ENCODE assay signal across 11 cellular contexts in genomic region chr11:126346586-126346940, GRCh38. TPM values are rescaled to one million over a fixed set of nuclear protein-coding genes. Genes with fewer than 3 reads are reported as not detected.
DNase-seq lines count a peak whose midpoint lies in the region; ATAC-seq, FAIRE-seq and TF ChIP-seq lines count a peak whose summit lies in the region.
"Had no signal": no experiment of that assay in that cellular context is flagged by ENCODE, and none has a peak within 500 bp of the region (broad histone marks: within the 10 kb centered on the region; RNA-seq: fewer than 3 reads in every experiment).

No MANE protein-coding gene starts in this region.

- H3K4me1 ChIP-seq in liver (ENCODE audit: control insufficient read depth in 4 of 4, insufficient read depth in 4 of 4, low read length in 3 of 4) (peaks cover 0 to 2% (median 0%) of the 10 kb centered on the region in 4 donors), HepG2 (ENCODE audit: insufficient read depth, low read length) (peaks cover 17% of the 10 kb centered on the region), astrocyte (ENCODE audit: insufficient read depth, low read length) (peaks cover 25% of the 10 kb centered on the region)

- H3K4me2 ChIP-seq in HepG2 (ENCODE audit: low read depth, low read length) (no peak overlapping the region), astrocyte (ENCODE audit: low read length) (peak overlapping the region; percentile 26)

- DNase-seq in HepG2 (ENCODE audit: low spot score) (no peak), astrocyte (ENCODE audit: low read depth) (no peak), mesothelial cell of epicardium (ENCODE audit: low spot score in 2 of 2, unreplicated experiment in 2 of 2) (no peak), NCI-H510A treated with DMSO at 0.1 percent for 48 hours (lab: John Stamatoyannopoulos, UW) (no peak), NCI-H2171 (lab: John Stamatoyannopoulos, UW) (no peak), Ammon's horn (ENCODE audit: low spot score) (no peak)
- DNase-seq: DMS153; NCI-H748 treated with DMSO at 0.1 percent for 48 hours; stimulated activated naive B cell treated with anti-CD40 and anti-IgM and Interleukin-4, amounts not matched to agents 10 μg/mL and 1 μg/mL and 100 μg/mL, for 72 hours had no signal

- H3K27me3 ChIP-seq in liver (ENCODE audit: control insufficient read depth in 4 of 4, insufficient read depth in 4 of 4, low read length in 3 of 4) (no peaks in the 10 kb centered on the region), HepG2 (ENCODE audit: control insufficient read depth in 1 of 2, insufficient read depth in 2 of 2, low read length in 2 of 2) (no peaks in the 10 kb centered on the region), astrocyte (ENCODE audit: insufficient read depth, low read length) (no peaks in the 10 kb centered on the region)

- H3K36me3 Mint-ChIP-seq in astrocyte (ENCODE audit: low read depth, unreplicated experiment) (peaks cover 9% of the 10 kb centered on the region), mesothelial cell of epicardium (peaks cover 18% of the 10 kb centered on the region)

- H3K27ac Mint-ChIP-seq in astrocyte (ENCODE audit: unreplicated experiment) = peak overlapping the region; percentile 69
- H3K27ac Mint-ChIP-seq in mesothelial cell of epicardium = peak overlapping the region; percentile 91

- FAIRE-seq in HepG2 (lab: Jason Lieb, UNC) (no peak), astrocyte (lab: Jason Lieb, UNC) (no peak)

- H3K9ac ChIP-seq in liver (ENCODE audit: low read depth in 1 of 2, low read length in 2 of 2) = peak overlapping the region in 1 of 2 donors; percentile 27
- no peak overlapping the region for H3K9ac ChIP-seq in HepG2 (ENCODE audit: insufficient read depth, low read depth, low read length)
- H3K9ac ChIP-seq in astrocyte (ENCODE audit: low read length) = peak overlapping the region; percentile 45

- TF ChIP-seq CTCF in liver (IDR thresholded peaks at IDR 0.05; ENCODE audit: low read depth, low read length, missing input control) = no peak
- no peak for TF ChIP-seq CTCF in HepG2 (CRISPR knock-in tag; IDR thresholded peaks at IDR 0.05)
- TF ChIP-seq CTCF in astrocyte (IDR thresholded peaks at IDR 0.05; ENCODE audit: insufficient read depth, low read depth, low read length) = no peak
- no peak for TF ChIP-seq CTCF in mesothelial cell of epicardium (IDR thresholded peaks at IDR 0.05; ENCODE audit: unreplicated experiment)

- intact Hi-C loops in HepG2 (cut with micrococcal nuclease; ENCODE audit: unreplicated experiment) = no loop called here

- H4K20me1 ChIP-seq in HepG2 (ENCODE audit: insufficient read depth, low read length) = no peaks in the 10 kb centered on the region
- H4K20me1 ChIP-seq in astrocyte (ENCODE audit: insufficient read depth, low read length) = peaks cover 10% of the 10 kb centered on the region

- H3K36me3 ChIP-seq in liver (ENCODE audit: control insufficient read depth in 4 of 4, insufficient read depth in 3 of 4, low read depth in 1 of 4, low read length in 3 of 4) (peaks cover 10 to 45% (median 26%) of the 10 kb centered on the region in 4 donors), HepG2 (replicated peaks in 1 of 2; ENCODE audit: control insufficient read depth in 1 of 2, insufficient read depth in 2 of 2, low read length in 2 of 2) (peaks cover 7 to 15% of the 10 kb centered on the region in 2 experiments; a peak in 4 of 5 replicates), astrocyte (ENCODE audit: insufficient read depth, low read length) (no peaks in the 10 kb centered on the region)

- no peak overlapping the region for H3K4me3 ChIP-seq in liver (ENCODE audit: low read depth in 1 of 3, low read length in 3 of 3)
- H3K4me3 ChIP-seq in HepG2 (replicated peaks in 1 of 3; ENCODE audit: insufficient read depth in 1 of 3, low read depth in 2 of 3, low read length in 3 of 3) = no peak overlapping the region
- no peak overlapping the region for H3K4me3 ChIP-seq in astrocyte (ENCODE audit: insufficient read depth, low read depth, low read length)

- H3K27me3 Mint-ChIP-seq in astrocyte (ENCODE audit: low read depth, unreplicated experiment) (no peaks in the 10 kb centered on the region), mesothelial cell of epicardium (ENCODE audit: low read depth) (no peaks in the 10 kb centered on the region)
- H3K27me3 Mint-ChIP-seq: stimulated activated naive B cell treated with anti-CD40 and anti-IgM and Interleukin-4, amounts not matched to agents 10 μg/mL and 1 μg/mL and 100 μg/mL, for 72 hours had no signal

- TF ChIP-seq POLR2A in HepG2 (IDR thresholded peaks at IDR 0.05; ENCODE audit: insufficient read depth in 1 of 2, low read depth in 2 of 2, low read length in 2 of 2) = no peak

- H3K27ac ChIP-seq in liver (ENCODE audit: low read depth in 1 of 2, low read length in 2 of 2) = peak overlapping the region; percentile 75 to 82
- H3K27ac ChIP-seq in HepG2 (ENCODE audit: extremely low read length, insufficient read depth, low read length) = no peak overlapping the region
- H3K27ac ChIP-seq in astrocyte (ENCODE audit: low read depth, low read length) = peak overlapping the region; percentile 59

- ATAC-seq in HepG2 = no peak
- ATAC-seq in HG02852 (IDR thresholded peaks at IDR 0.05; ENCODE audit: unreplicated experiment) = no peak

- H3K4me3 Mint-ChIP-seq in astrocyte (ENCODE audit: unreplicated experiment) = no peak overlapping the region
- H3K4me3 Mint-ChIP-seq in mesothelial cell of epicardium = no peak overlapping the region
- H3K4me3 Mint-ChIP-seq: stimulated activated naive B cell treated with anti-CD40 and anti-IgM and Interleukin-4, amounts not matched to agents 10 μg/mL and 1 μg/mL and 100 μg/mL, for 72 hours had no signal

- BruUV-seq in HepG2 (replicated peaks; lab: Mats Ljungman, UMichigan) = no TSS peak

- no peaks in the 10 kb centered on the region for H3K79me2 ChIP-seq in HepG2 (ENCODE audit: insufficient read depth, low read length)
- H3K79me2 ChIP-seq in astrocyte (ENCODE audit: insufficient read depth, low read length) = peaks cover 20% of the 10 kb centered on the region

- H3K4me1 Mint-ChIP-seq in astrocyte (ENCODE audit: low read depth, unreplicated experiment) = peaks cover 19% of the 10 kb centered on the region
- peaks cover 38% of the 10 kb centered on the region for H3K4me1 Mint-ChIP-seq in mesothelial cell of epicardium

- H2AFZ ChIP-seq in HepG2 (ENCODE audit: low read length) (no peak overlapping the region), astrocyte (ENCODE audit: low read depth, low read length) (no peak overlapping the region)

- 96% methylated on average over 1 of the region's 1 CpG for WGBS in liver
- 100% methylated on average over 1 of the region's 1 CpG for WGBS in HepG2 (ENCODE audit: low lambda C conversion rate)

- TF ChIP-seq RAD21 in liver (IDR thresholded peaks at IDR 0.05) = no peak
- TF ChIP-seq RAD21 in HepG2 (CRISPR knock-in tag; IDR thresholded peaks at IDR 0.05) = no peak

- CTCF ChIA-PET in HepG2 (lab: Yijun Ruan, JAX; ENCODE audit: low intra/inter-chr PET ratio, low total read pairs) = no interaction called here

- no peaks in the 10 kb centered on the region for H3K9me3 Mint-ChIP-seq in astrocyte (ENCODE audit: unreplicated experiment)
- H3K9me3 Mint-ChIP-seq in mesothelial cell of epicardium = no peaks in the 10 kb centered on the region
- H3K9me3 Mint-ChIP-seq: stimulated activated naive B cell treated with anti-CD40 and anti-IgM and Interleukin-4, amounts not matched to agents 10 μg/mL and 1 μg/mL and 100 μg/mL, for 72 hours had no signal

- TF ChIP-seq EP300 in HepG2 (IDR thresholded peaks at IDR 0.05; ENCODE audit: low read depth in 2 of 2, low read length in 2 of 2) = no peak
- no peak for TF ChIP-seq EP300 in HepG2 (CRISPR knock-in tag; IDR thresholded peaks at IDR 0.05; ENCODE audit: borderline replicate concordance)

- POLR2A ChIA-PET in HepG2 (lab: Yijun Ruan, JAX) = interaction anchor here (1.2 kb wide), 1 partner anchor 9 kb away, joined by 5 read pairs; the partner anchor contains the start of gene ST3GAL4

- in situ Hi-C loops in HepG2 (cut with HindIII; ENCODE audit: extremely low pct_ligation_motif_present, low pct_unique_long_range_greater_than_20kb) = no loop called here

- no peaks in the 10 kb centered on the region for H3K9me3 ChIP-seq in liver (ENCODE audit: control insufficient read depth in 4 of 4, low read length in 3 of 4)
- no peaks in the 10 kb centered on the region for H3K9me3 ChIP-seq in HepG2 (ENCODE audit: low read length)
- no peaks in the 10 kb centered on the region for H3K9me3 ChIP-seq in astrocyte (ENCODE audit: insufficient read depth, low read depth, low read length)

RNA-seq across cellular contexts. Expression of gene ST3GAL4, which starts 8.9 kb away (rescaled TPM):
- total RNA-seq in liver (10 to 100 TPM in 1 of 2 donors, 1 to 10 TPM in 1; 7.4 to 18.4 TPM), HepG2 (2016; rRNA removed; fragmentation: Illumina TruSeq; extraction: Trizol) (7.4 and 13.3 TPM in 2 replicates), astrocyte (12.2 and 14.1 TPM in 2 replicates), mesothelial cell of epicardium (15.6 to 17.4 TPM (median 16.4 TPM) in 3 replicates)
- polyA plus RNA-seq in liver (10 to 100 TPM in 1 of 2 donors, 1 to 10 TPM in 1; 4.5 to 13.7 TPM), HepG2 (2011; rRNA removed) (9.1 and 12.5 TPM in 2 replicates)
- 26.0 and 28.4 TPM in 2 replicates for total RNA-seq in HepG2 (2016; cell fraction: cytosol; rRNA removed; fragmentation: Illumina TruSeq; extraction: Trizol; ENCODE audit: low read depth)
- 6.5 and 14.0 TPM in 2 replicates for total RNA-seq in HepG2 (2016; cell fraction: insoluble cytoplasmic fraction; rRNA removed; fragmentation: Illumina TruSeq; extraction: Trizol)
- 29.9 and 31.6 TPM in 2 replicates for total RNA-seq in HepG2 (2016; cell fraction: membrane; rRNA removed; fragmentation: Illumina TruSeq; extraction: Trizol)
- 10.2 and 12.2 TPM in 2 replicates for total RNA-seq in HepG2 (2016; cell fraction: nucleus; rRNA removed; fragmentation: Illumina TruSeq; extraction: Trizol)
- 8.8 and 9.2 TPM in 2 replicates for polyA plus RNA-seq in HepG2 (2011; cell fraction: cytosol; rRNA removed)
- 15.0 and 15.5 TPM in 2 replicates for polyA plus RNA-seq in HepG2 (2011; cell fraction: nucleus; rRNA removed)
- polyA plus RNA-seq in HepG2 (2012) = 7.8 and 8.2 TPM in 2 replicates
- 22.6 and 26.2 TPM in 2 replicates for polyA plus RNA-seq in HepG2 (2016; cell fraction: cytosol; fragmentation: Illumina TruSeq; extraction: Trizol; ENCODE audit: low read depth)
- 7.6 and 9.2 TPM in 2 replicates for polyA plus RNA-seq in HepG2 (2016; cell fraction: insoluble cytoplasmic fraction; fragmentation: Illumina TruSeq; extraction: Trizol; ENCODE audit: low read depth)
- polyA plus RNA-seq in HepG2 (2016; cell fraction: membrane; fragmentation: Illumina TruSeq; extraction: Trizol; ENCODE audit: low read depth) = 26.9 and 30.2 TPM in 2 replicates
- polyA plus RNA-seq in HepG2 (2016; cell fraction: nucleus; fragmentation: Illumina TruSeq; extraction: Trizol; ENCODE audit: insufficient read depth, low read depth) = 24.7 and 27.7 TPM in 2 replicates
- 17.0 and 116 TPM in 2 replicates for polyA minus RNA-seq in HepG2 (2011; rRNA and poly(A)+ RNA removed; ENCODE audit: low replicate concordance)
- 3.8 and 4.3 TPM in 2 replicates for polyA minus RNA-seq in HepG2 (2011; cell fraction: cytosol; rRNA and poly(A)+ RNA removed)
- 5.8 and 7.1 TPM in 2 replicates for polyA minus RNA-seq in HepG2 (2011; cell fraction: nucleus; rRNA and poly(A)+ RNA removed)

RNA-seq across cellular contexts. Expression of gene DCPS, which starts 42.7 kb away (rescaled TPM):
- total RNA-seq in liver = 10 to 100 TPM in 1 of 2 donors, 1 to 10 TPM in 1; 5.6 to 10.7 TPM
- 10 to 100 TPM; 27.3 to 61.0 TPM for polyA plus RNA-seq in liver
- 21.9 and 24.1 TPM in 2 replicates for total RNA-seq in HepG2 (2016; rRNA removed; fragmentation: Illumina TruSeq; extraction: Trizol)
- 4.3 and 4.6 TPM in 2 replicates for total RNA-seq in HepG2 (2016; cell fraction: cytosol; rRNA removed; fragmentation: Illumina TruSeq; extraction: Trizol; ENCODE audit: low read depth)
- 20.7 and 23.2 TPM in 2 replicates for total RNA-seq in HepG2 (2016; cell fraction: insoluble cytoplasmic fraction; rRNA removed; fragmentation: Illumina TruSeq; extraction: Trizol)
- total RNA-seq in HepG2 (2016; cell fraction: membrane; rRNA removed; fragmentation: Illumina TruSeq; extraction: Trizol) = 6.0 and 8.2 TPM in 2 replicates
- total RNA-seq in HepG2 (2016; cell fraction: nucleus; rRNA removed; fragmentation: Illumina TruSeq; extraction: Trizol) = 10.8 and 11.7 TPM in 2 replicates
- polyA plus RNA-seq in HepG2 (2011; rRNA removed) = 20.7 and 22.5 TPM in 2 replicates
- polyA plus RNA-seq in HepG2 (2011; cell fraction: cytosol; rRNA removed) = 25.0 and 33.9 TPM in 2 replicates
- polyA plus RNA-seq in HepG2 (2011; cell fraction: nucleus; rRNA removed) = 11.1 and 11.9 TPM in 2 replicates
- 12.9 and 13.5 TPM in 2 replicates for polyA plus RNA-seq in HepG2 (2012)
- polyA plus RNA-seq in HepG2 (2016; cell fraction: cytosol; fragmentation: Illumina TruSeq; extraction: Trizol; ENCODE audit: low read depth) = 4.1 and 4.3 TPM in 2 replicates
- polyA plus RNA-seq in HepG2 (2016; cell fraction: insoluble cytoplasmic fraction; fragmentation: Illumina TruSeq; extraction: Trizol; ENCODE audit: low read depth) = 29.3 and 35.5 TPM in 2 replicates
- polyA plus RNA-seq in HepG2 (2016; cell fraction: membrane; fragmentation: Illumina TruSeq; extraction: Trizol; ENCODE audit: low read depth) = 5.8 and 6.4 TPM in 2 replicates
- 15.1 and 15.2 TPM in 2 replicates for polyA plus RNA-seq in HepG2 (2016; cell fraction: nucleus; fragmentation: Illumina TruSeq; extraction: Trizol; ENCODE audit: insufficient read depth, low read depth)
- polyA minus RNA-seq in HepG2 (2011; rRNA and poly(A)+ RNA removed; ENCODE audit: low replicate concordance) = 16.9 and 47.3 TPM in 2 replicates
- 5.5 and 10.6 TPM in 2 replicates for polyA minus RNA-seq in HepG2 (2011; cell fraction: cytosol; rRNA and poly(A)+ RNA removed)
- polyA minus RNA-seq in HepG2 (2011; cell fraction: nucleus; rRNA and poly(A)+ RNA removed) = 7.1 and 7.6 TPM in 2 replicates
- total RNA-seq in astrocyte = 11.3 and 14.0 TPM in 2 replicates
- total RNA-seq in mesothelial cell of epicardium = 8.1 to 9.1 TPM (median 8.8 TPM) in 3 replicates
